In genomic region chr22:23079240-23079768, GRCh38 we compare ENCODE assay signal across 15 cellular contexts. TPM values are rescaled to one million over a fixed set of nuclear protein-coding genes. Genes with fewer than 3 reads are reported as not detected.
A peak's percentile ranks its signal among the peaks of the same experiment; 100 is the strongest.
DNase-seq lines count a peak whose midpoint lies in the region; ATAC-seq, FAIRE-seq and TF ChIP-seq lines count a peak whose summit lies in the region.
"Had no signal": no experiment of that assay in that cellular context is flagged by ENCODE, and none has a peak within 500 bp of the region (broad histone marks: within the 10 kb centered on the region; RNA-seq: fewer than 3 reads in every experiment).

No MANE protein-coding gene starts in this region.

- in situ Hi-C loops in GM13976 (cut with MboI; ENCODE audit: low sequenced_read_pairs, unreplicated experiment): no loop called here

- ATAC-seq in left lobe of liver: peak; percentile 36
- ATAC-seq: A549 had no signal

- peaks cover 0 to 3% (median 0%) of the 10 kb centered on the region in 11 experiments; a peak in 1 of 22 replicates for H3K36me3 ChIP-seq in BLaER1 treated with 17β-estradiol and CSF1 and Interleukin-3, amounts not matched to agents 10 nM and 100 nM
- H3K36me3 ChIP-seq in small intestine (ENCODE audit: control insufficient read depth in 2 of 2, insufficient read depth in 2 of 2, low read length in 2 of 2): no peaks in the 10 kb centered on the region
- H3K36me3 ChIP-seq: HAP-1 had no signal

- peaks cover 17 to 96% (median 82%) of the 10 kb centered on the region in 10 experiments; a peak in 19 of 20 replicates for H3K4me1 ChIP-seq in BLaER1 treated with 17β-estradiol and CSF1 and Interleukin-3, amounts not matched to agents 10 nM and 100 nM
- peaks cover 0 to 2% of the 10 kb centered on the region in 2 donors for H3K4me1 ChIP-seq in small intestine (ENCODE audit: control insufficient read depth in 2 of 2, insufficient read depth in 1 of 2, low read depth in 1 of 2, low read length in 1 of 2)
- H3K4me1 ChIP-seq: A549 had no signal

- no peak for TF ChIP-seq CTCF in GM13976 (IDR thresholded peaks at IDR 0.05; ENCODE audit: borderline replicate concordance, control extremely low read depth, extremely low read depth, insufficient read depth, missing control alignments)

- peaks cover 0 to 5% (median 0%) of the 10 kb centered on the region in 11 experiments; a peak in 1 of 22 replicates for H3K9me3 ChIP-seq in BLaER1 treated with 17β-estradiol and CSF1 and Interleukin-3, amounts not matched to agents 10 nM and 100 nM (replicated peaks in 1 of 11)
- no peaks in the 10 kb centered on the region for H3K9me3 ChIP-seq in small intestine (ENCODE audit: control insufficient read depth, low read depth)
- H3K9me3 ChIP-seq: A549, Caco-2, HAP-1, SJSA1 had no signal

- peak overlapping the region in 8 of 11 experiments; percentile 40 to 99 (median 59); a peak in 16 of 22 replicates for H3K4me2 ChIP-seq in BLaER1 treated with 17β-estradiol and CSF1 and Interleukin-3, amounts not matched to agents 10 nM and 100 nM
- H3K4me2 ChIP-seq: A549, PC-9 had no signal

- peaks cover 0 to 97% (median 0%) of the 10 kb centered on the region in 11 experiments; a peak in 6 of 22 replicates for H4K20me1 ChIP-seq in BLaER1 treated with 17β-estradiol and CSF1 and Interleukin-3, amounts not matched to agents 10 nM and 100 nM

- intact Hi-C loops in posterior vena cava (cut with DNase I): loop anchor here in 1 of 2 donors (5.0 kb wide), 1 partner anchor 178 kb away; no protein-coding TSS in a partner anchor

- WGBS in small intestine, 3 donors: 47 to 78% (median 67%) methylated on average over 9 of the region's 9 CpGs

- H3K27ac ChIP-seq in BLaER1 treated with 17β-estradiol and CSF1 and Interleukin-3, amounts not matched to agents 10 nM and 100 nM: no peak overlapping the region
- peak overlapping the region in 1 of 2 donors; percentile 17 for H3K27ac ChIP-seq in small intestine (ENCODE audit: low read depth in 1 of 2, low read length in 1 of 2)
- H3K27ac ChIP-seq: A549, PC-9, SJSA1 had no signal

- DNase-seq in HuH-7.5 (ENCODE audit: low spot score) (peak; percentile 79), left lobe of liver (ENCODE audit: low spot score) (no peak), small intestine (peak; percentile 47), DMS79 treated with DMSO at 0.1 percent for 48 hours (lab: John Stamatoyannopoulos, UW) (no peak), GM13976 (ENCODE audit: low spot score) (no peak), posterior vena cava (ENCODE audit: low spot score) (no peak)
- DNase-seq: Caco-2, NCI-H1417, NCI-H1930, NCI-H446 treated with DMSO at 0.1 percent for 48 hours, PC-9 had no signal

- H3K9ac ChIP-seq in BLaER1 treated with 17β-estradiol and CSF1 and Interleukin-3, amounts not matched to agents 10 nM and 100 nM: no peak overlapping the region

- H3K4me3 ChIP-seq in BLaER1 treated with 17β-estradiol and CSF1 and Interleukin-3, amounts not matched to agents 10 nM and 100 nM: no peak overlapping the region
- no peak overlapping the region for H3K4me3 ChIP-seq in small intestine (ENCODE audit: low read depth in 1 of 2, low read length in 2 of 2)
- H3K4me3 ChIP-seq: A549, HAP-1, PC-9, SJSA1 had no signal

- FAIRE-seq in small intestine (lab: Jason Lieb, UNC): no peak
- FAIRE-seq: A549 had no signal

- H3K27me3 ChIP-seq in BLaER1 treated with 17β-estradiol and CSF1 and Interleukin-3, amounts not matched to agents 10 nM and 100 nM: peaks cover 0 to 6% (median 0%) of the 10 kb centered on the region in 11 experiments; a peak in 2 of 22 replicates
- no peaks in the 10 kb centered on the region for H3K27me3 ChIP-seq in small intestine (ENCODE audit: control insufficient read depth in 2 of 2, insufficient read depth in 2 of 2, low read length in 2 of 2)
- H3K27me3 ChIP-seq: SJSA1 had no signal

RNA-seq across cellular contexts. Expression of gene GNAZ, which starts 9.0 kb away (rescaled TPM):
- total RNA-seq in left lobe of liver: 0.33 TPM
- polyA plus RNA-seq in small intestine: 1 to 10 TPM; 1.9 to 3.6 (median 3.5) TPM
- 10 to 100 TPM; 34.3 to 37.0 TPM for total RNA-seq in posterior vena cava

Comparison
In these comparisons a context has a peak if more than half of its experiments do, and no peak if none do; other contexts are left out.
1. DNase-seq: peak in HuH-7.5 (single experiment) and small intestine (single experiment); none in left lobe of liver (single experiment), DMS79 treated with DMSO at 0.1 percent for 48 hours (single experiment), GM13976 (single experiment) and posterior vena cava (single experiment).
2. RNA of gene GNAZ, which starts 9.0 kb away (total RNA-seq): 34.3 to 37.0 TPM in posterior vena cava; 0.33 TPM in left lobe of liver (single experiment); every median in the first group is over 10 times any median in the second.